27 cellular contexts compared by ENCODE assay signal in genomic region chr2:76866464-76866863, GRCh38.
"Had no signal": no experiment of that assay in that cellular context is flagged by ENCODE, and none has a peak within 500 bp of the region (broad histone marks: within the 10 kb centered on the region; RNA-seq: fewer than 3 reads in every experiment).

No MANE protein-coding gene starts in this region.

- H3K4me1 ChIP-seq: stomach, suprapubic skin, testis, thyroid gland, tibial artery, tibial nerve, transverse colon, upper lobe of left lung, upper lobe of right lung, uterus, vagina had no signal

- H3K36me3 ChIP-seq: stomach, suprapubic skin, thoracic aorta, thyroid gland, tibial artery, tibial nerve, transverse colon, upper lobe of left lung, upper lobe of right lung, uterus, vagina had no signal

- H3K27me3 Mint-ChIP-seq: stimulated activated memory B cell treated with anti-CD40 and anti-IgM and Interleukin-4, amounts not matched to agents 10 μg/mL and 1 μg/mL and 100 μg/mL, for 72 hours; stimulated activated naive B cell treated with anti-CD40 and anti-IgM and Interleukin-4, amounts not matched to agents 10 μg/mL and 1 μg/mL and 100 μg/mL, for 72 hours; stimulated activated naive CD8-positive, alpha-beta T cell treated with anti-CD3 and anti-CD28 coated beads, Interleukin-15, amount 100 ng/mL, for 72 hours; stimulated activated naive CD8-positive, alpha-beta T cell treated with anti-CD3 and anti-CD28 coated beads, Interleukin-15, Interleukin-2, amounts not matched to agents 100 ng/mL and 50 ng/mL, for 24 hours had no signal

- H3K27me3 ChIP-seq: stomach, suprapubic skin, testis, thyroid gland, tibial artery, tibial nerve, transverse colon, upper lobe of left lung, upper lobe of right lung, uterus, vagina had no signal

- H3K4me1 Mint-ChIP-seq: stimulated activated memory B cell treated with anti-CD40 and anti-IgM and Interleukin-4, amounts not matched to agents 10 μg/mL and 1 μg/mL and 100 μg/mL, for 72 hours; stimulated activated naive B cell treated with anti-CD40 and anti-IgM and Interleukin-4, amounts not matched to agents 10 μg/mL and 1 μg/mL and 100 μg/mL, for 72 hours; stimulated activated naive CD8-positive, alpha-beta T cell treated with anti-CD3 and anti-CD28 coated beads, Interleukin-15, amount 100 ng/mL, for 72 hours had no signal

- H3K27ac ChIP-seq: stomach, suprapubic skin, testis, thoracic aorta, thyroid gland, tibial artery, tibial nerve, transverse colon, upper lobe of left lung, upper lobe of right lung, uterus, vagina had no signal

- DNase-seq: stimulated activated CD4-positive, alpha-beta T cell treated with anti-CD3 and anti-CD28 coated beads, Interleukin-2, amount 100 ng/mL, for 48 hours; stimulated activated CD4-positive, alpha-beta T cell treated with anti-CD3 and anti-CD28 coated beads, Interleukin-4, amount 100 ng/mL, for 1 hour; stimulated activated CD4-positive, alpha-beta T cell treated with anti-CD3 and anti-CD28 coated beads, Interleukin-4, amount 100 ng/mL, for 24 hours; stimulated activated CD4-positive, alpha-beta T cell treated with anti-CD3 and anti-CD28 coated beads, Interleukin-4, amount 100 ng/mL, for 4 hours; stimulated activated CD8-positive, alpha-beta memory T cell treated with anti-CD3 and anti-CD28 coated beads, Interleukin-4, amount 100 ng/mL, for 48 hours; stimulated activated naive B cell treated with anti-CD40 and anti-IgM and Interleukin-4, amounts not matched to agents 10 μg/mL and 1 μg/mL and 100 μg/mL, for 72 hours; stimulated activated naive CD4-positive, alpha-beta T cell; stimulated activated naive CD4-positive, alpha-beta T cell treated with Interleukin-2 at 50 U/mL for 16 hours; stimulated activated naive CD8-positive, alpha-beta T cell treated with anti-CD3 and anti-CD28 coated beads, Interleukin-15, amount 100 ng/mL, for 72 hours; stimulated activated naive CD8-positive, alpha-beta T cell treated with anti-CD3 and anti-CD28 coated beads, Interleukin-15, Interleukin-2, amounts not matched to agents 100 U/mL and 50 U/mL, for 24 hours; stomach; substantia nigra; testis; thyroid gland; tibial artery; transverse colon; trophoblast cell; upper lobe of left lung; upper lobe of right lung; uterus had no signal

- H3K4me3 ChIP-seq: stomach, suprapubic skin, testis, thoracic aorta, thyroid gland, tibial artery, tibial nerve, transverse colon, upper lobe of left lung, upper lobe of right lung, uterus, vagina had no signal

- H3K9me3 ChIP-seq: stomach, suprapubic skin, testis, thoracic aorta, thyroid gland, tibial artery, tibial nerve, transverse colon, upper lobe of left lung, upper lobe of right lung, uterus, vagina had no signal

- ATAC-seq: stimulated activated memory B cell treated with anti-CD40 and anti-IgM and Interleukin-4, amounts not matched to agents 10 μg/mL and 1 μg/mL and 100 μg/mL, for 72 hours; stimulated activated naive B cell treated with anti-CD40 and anti-IgM and Interleukin-4, amounts not matched to agents 10 μg/mL and 1 μg/mL and 100 μg/mL, for 72 hours; stimulated activated naive CD8-positive, alpha-beta T cell treated with anti-CD3 and anti-CD28 coated beads, Interleukin-15, amount 100 ng/mL, for 72 hours; stimulated activated naive CD8-positive, alpha-beta T cell treated with anti-CD3 and anti-CD28 coated beads, Interleukin-15, Interleukin-2, amounts not matched to agents 100 U/mL and 50 U/mL, for 24 hours; upper lobe of right lung had no signal

- H3K4me3 Mint-ChIP-seq: stimulated activated memory B cell treated with anti-CD40 and anti-IgM and Interleukin-4, amounts not matched to agents 10 μg/mL and 1 μg/mL and 100 μg/mL, for 72 hours; stimulated activated naive B cell treated with anti-CD40 and anti-IgM and Interleukin-4, amounts not matched to agents 10 μg/mL and 1 μg/mL and 100 μg/mL, for 72 hours; stimulated activated naive CD8-positive, alpha-beta T cell treated with anti-CD3 and anti-CD28 coated beads, Interleukin-15, amount 100 ng/mL, for 72 hours; stimulated activated naive CD8-positive, alpha-beta T cell treated with anti-CD3 and anti-CD28 coated beads, Interleukin-15, Interleukin-2, amounts not matched to agents 100 ng/mL and 50 ng/mL, for 24 hours; type B pancreatic cell had no signal

- H3K27ac Mint-ChIP-seq: stimulated activated memory B cell treated with anti-CD40 and anti-IgM and Interleukin-4, amounts not matched to agents 10 μg/mL and 1 μg/mL and 100 μg/mL, for 72 hours; stimulated activated naive B cell treated with anti-CD40 and anti-IgM and Interleukin-4, amounts not matched to agents 10 μg/mL and 1 μg/mL and 100 μg/mL, for 72 hours; stimulated activated naive CD8-positive, alpha-beta T cell treated with anti-CD3 and anti-CD28 coated beads, Interleukin-15, amount 100 ng/mL, for 72 hours; stimulated activated naive CD8-positive, alpha-beta T cell treated with anti-CD3 and anti-CD28 coated beads, Interleukin-15, Interleukin-2, amounts not matched to agents 100 ng/mL and 50 ng/mL, for 24 hours; type B pancreatic cell had no signal

- H3K9me3 Mint-ChIP-seq: stimulated activated memory B cell treated with anti-CD40 and anti-IgM and Interleukin-4, amounts not matched to agents 10 μg/mL and 1 μg/mL and 100 μg/mL, for 72 hours; stimulated activated naive CD8-positive, alpha-beta T cell treated with anti-CD3 and anti-CD28 coated beads, Interleukin-15, amount 100 ng/mL, for 72 hours; type B pancreatic cell had no signal

- H3K36me3 Mint-ChIP-seq: stimulated activated memory B cell treated with anti-CD40 and anti-IgM and Interleukin-4, amounts not matched to agents 10 μg/mL and 1 μg/mL and 100 μg/mL, for 72 hours; stimulated activated naive B cell treated with anti-CD40 and anti-IgM and Interleukin-4, amounts not matched to agents 10 μg/mL and 1 μg/mL and 100 μg/mL, for 72 hours; type B pancreatic cell had no signal
